ENCODE assay signal across 28 cellular contexts in genomic region chr2:217793566-217794132, GRCh38.
DNase-seq lines count a peak whose midpoint lies in the region; ATAC-seq and TF ChIP-seq lines count a peak whose summit lies in the region.
"Had no signal": no experiment of that assay in that cellular context is flagged by ENCODE, and none has a peak within 500 bp of the region (broad histone marks: within the 10 kb centered on the region; RNA-seq: fewer than 3 reads in every experiment).

No MANE protein-coding gene starts in this region.

- WGBS in gastroesophageal sphincter (ENCODE audit: low coverage in 1 of 2), 2 donors = 60 to 75% methylated on average over 1 to 2 of the region's 8 CpGs

- peak overlapping the region in 3 of 4 donors; percentile 33 to 63 (median 48) for H3K27ac ChIP-seq in gastroesophageal sphincter
- peak overlapping the region; percentile 93 for H3K27ac ChIP-seq in subcutaneous abdominal adipose tissue (ENCODE audit: low read depth, low read length)
- H3K27ac ChIP-seq: BLaER1, epithelial cell of prostate, PC-9 had no signal

- no peak for TF ChIP-seq POLR2A in gastroesophageal sphincter (IDR thresholded peaks at IDR 0.05)

- no peak overlapping the region for H3K4me3 ChIP-seq in BE2C (ENCODE audit: low read depth, low read length)
- H3K4me3 ChIP-seq in gastroesophageal sphincter = no peak overlapping the region
- H3K4me3 ChIP-seq in subcutaneous abdominal adipose tissue (ENCODE audit: low read depth in 1 of 5, low read length in 5 of 5) = peak overlapping the region in 1 of 5 donors; percentile 5
- no peak overlapping the region for H3K4me3 ChIP-seq in MG63
- H3K4me3 ChIP-seq: BLaER1, PC-9 had no signal

- H3K9ac ChIP-seq in subcutaneous abdominal adipose tissue (ENCODE audit: low read length in 5 of 5) = peak overlapping the region in 3 of 5 donors; percentile 3 to 29 (median 27)
- H3K9ac ChIP-seq: BLaER1 had no signal

- H3K27me3 ChIP-seq in BE2C = no peaks in the 10 kb centered on the region
- no peaks in the 10 kb centered on the region for H3K27me3 ChIP-seq in gastroesophageal sphincter
- no peaks in the 10 kb centered on the region for H3K27me3 ChIP-seq in subcutaneous abdominal adipose tissue (ENCODE audit: control insufficient read depth in 5 of 5, insufficient read depth in 4 of 5, low read length in 5 of 5)
- H3K27me3 ChIP-seq in MG63 = no peaks in the 10 kb centered on the region
- H3K27me3 ChIP-seq: BLaER1 had no signal

- no peak for TF ChIP-seq CTCF in BE2C (IDR thresholded peaks at IDR 0.05; ENCODE audit: low read depth, low read length)
- no peak for TF ChIP-seq CTCF in gastroesophageal sphincter (IDR thresholded peaks at IDR 0.05)

- TF ChIP-seq EP300 in gastroesophageal sphincter (IDR thresholded peaks at IDR 0.05) = no peak

- DNase-seq in BE2C = peak; percentile 53
- peak; percentile 20 for DNase-seq in activated CD8-positive, alpha-beta memory T cell treated with anti-CD3 and anti-CD28 coated beads, Interleukin-2, amount 50 U/mL, for 48 hours
- DNase-seq in MG63 = no peak
- DNase-seq: activated CD4-positive, alpha-beta T cell treated with anti-CD3 and anti-CD28 coated beads, Interleukin-2, amount 50 U/mL, for 48 hours; activated T-cell treated with anti-CD3 and anti-CD28 coated beads for 4 hours; effector CD8-positive, alpha-beta T cell; EL; Kasumi-1; left ventricle myocardium superior; NCI-H1417 treated with DMSO at 0.1 percent for 48 hours; NCI-H2029 treated with DMSO at 0.1 percent for 48 hours; NCI-H2227 treated with DMSO at 0.1 percent for 48 hours; NCI-H526 treated with DMSO at 0.1 percent for 48 hours; NK-92 treated with Interleukin-12 subunit alpha and Interleukin-12 subunit beta, amount 100 ng/mL, for 24 hours; PC-9; stimulated activated CD4-positive, alpha-beta T cell treated with anti-CD3 and anti-CD28 coated beads, Interleukin-4, amount 100 ng/mL, for 24 hours; substantia nigra; T-helper 2 cell had no signal

- no peak for ATAC-seq in gastroesophageal sphincter
- no peak for ATAC-seq in HG03565 (IDR thresholded peaks at IDR 0.05; ENCODE audit: unreplicated experiment)
- no peak for ATAC-seq in HG03159 (IDR thresholded peaks at IDR 0.05; ENCODE audit: unreplicated experiment)
- ATAC-seq in GM19351 (IDR thresholded peaks at IDR 0.05; ENCODE audit: unreplicated experiment) = no peak
- ATAC-seq: activated naive CD4-positive, alpha-beta T cell treated with anti-CD3 and anti-CD28 coated beads, Interleukin-2, amount 50 U/mL, for 72 hours; HCT116; left ventricle myocardium superior; sciatic nerve had no signal

- H3K4me1 ChIP-seq in BE2C (peaks cover 27% of the 10 kb centered on the region), gastroesophageal sphincter (peaks cover 0 to 71% (median 7%) of the 10 kb centered on the region in 3 donors), subcutaneous abdominal adipose tissue (ENCODE audit: control insufficient read depth in 5 of 5, insufficient read depth in 5 of 5, low read length in 5 of 5) (peaks cover 27 to 78% (median 62%) of the 10 kb centered on the region in 5 donors)

- no peaks in the 10 kb centered on the region for H3K36me3 ChIP-seq in BE2C
- H3K36me3 ChIP-seq in gastroesophageal sphincter = peaks cover 0 to 12% of the 10 kb centered on the region in 2 donors
- H3K36me3 ChIP-seq in subcutaneous abdominal adipose tissue (ENCODE audit: control insufficient read depth in 5 of 5, insufficient read depth in 5 of 5, low read length in 5 of 5) = peaks cover 0 to 33% (median 12%) of the 10 kb centered on the region in 5 donors
- no peaks in the 10 kb centered on the region for H3K36me3 ChIP-seq in MG63
- H3K36me3 ChIP-seq: BLaER1 had no signal

- H3K9me3 ChIP-seq in BE2C (no peaks in the 10 kb centered on the region), gastroesophageal sphincter (no peaks in the 10 kb centered on the region), subcutaneous abdominal adipose tissue (ENCODE audit: control insufficient read depth in 5 of 5, low read length in 5 of 5) (no peaks in the 10 kb centered on the region), MG63 (no peaks in the 10 kb centered on the region)
- H3K9me3 ChIP-seq: BLaER1 had no signal
